Comparison of ENCODE assay signal across 14 cellular contexts in the genomic region with DNA sequence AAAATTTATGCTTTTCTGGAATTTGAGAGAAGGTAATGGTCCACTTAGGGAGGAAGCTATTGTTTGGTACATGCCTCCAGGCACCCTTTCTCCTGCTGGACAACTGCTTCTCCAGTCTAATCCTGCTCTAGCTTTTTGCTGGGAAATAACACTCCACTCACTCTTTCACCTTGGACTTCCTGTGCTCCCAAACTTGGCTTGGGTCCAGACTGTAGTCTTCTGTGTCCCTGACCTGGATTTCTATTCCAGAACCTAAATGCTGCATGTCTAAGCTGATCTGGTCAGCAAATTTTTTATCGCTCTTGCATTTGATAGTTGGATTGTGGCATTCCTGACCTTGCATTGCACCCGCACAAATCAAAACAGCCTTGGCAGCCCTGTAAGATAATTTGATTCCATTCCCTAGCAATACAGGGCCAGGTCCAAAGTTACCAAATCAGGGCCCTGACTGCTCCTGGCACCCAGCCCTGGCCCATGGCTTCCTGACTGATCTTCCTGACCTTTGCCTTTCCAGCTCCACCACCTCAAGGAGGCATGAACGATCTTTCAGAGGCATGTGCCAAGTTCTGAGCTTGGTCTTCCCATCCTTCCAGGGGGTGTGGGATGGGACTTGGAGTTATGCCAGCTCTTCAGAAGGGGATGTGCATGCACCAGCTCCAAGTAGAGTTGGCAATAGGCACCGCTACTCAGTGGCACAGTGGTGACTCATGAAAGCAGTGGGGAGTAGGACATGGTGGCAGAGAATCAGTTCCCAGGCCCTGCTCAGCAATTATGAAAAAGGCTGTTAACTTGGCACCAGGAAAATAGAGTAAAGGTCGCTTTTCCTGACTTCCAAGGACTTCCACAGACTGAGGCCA. TPM values are rescaled to one million over a fixed set of nuclear protein-coding genes. Genes with fewer than 3 reads are reported as not detected.
DNase-seq lines count a peak whose midpoint lies in the region; ATAC-seq and TF ChIP-seq lines count a peak whose summit lies in the region.
"Had no signal": no experiment of that assay in that cellular context is flagged by ENCODE, and none has a peak within 500 bp of the region (broad histone marks: within the 10 kb centered on the region; RNA-seq: fewer than 3 reads in every experiment).

No MANE protein-coding gene starts in this region.

- no peak for TF ChIP-seq CTCF in dorsolateral prefrontal cortex (IDR thresholded peaks at IDR 0.05 in 54 of 56, conservative IDR thresholded peaks at IDR 0.05 in 2 of 56; ENCODE audit: low read depth in 1 of 56, partially characterized antibody in 56 of 56)

- DNase-seq in G401 (ENCODE audit: low spot score) (peak; percentile 61), NCI-H226 (peak; percentile 55), dorsolateral prefrontal cortex (peak in 5 of 10 donors; percentile 18 to 74 (median 69)), renal cortical epithelial cell (ENCODE audit: low read depth) (peak; percentile 81), NCI-H524 (lab: John Stamatoyannopoulos, UW) (no peak)
- DNase-seq in stimulated activated CD4-positive, alpha-beta T cell treated with anti-CD3 and anti-CD28 coated beads, Interleukin-2, amount 100 ng/mL, for 48 hours = no peak
- DNase-seq: activated CD4-positive, alpha-beta memory T cell treated with anti-CD3 and anti-CD28 coated beads for 36 hours; activated effector memory CD4-positive, alpha-beta T cell treated with anti-CD3 and anti-CD28 coated beads, Interleukin-2, amount 50 U/mL, for 16 hours; NCI-H2107; T-helper 2 cell had no signal

- H3K4me3 ChIP-seq in dorsolateral prefrontal cortex = no peak overlapping the region
- H3K4me3 ChIP-seq: coronary artery had no signal

- H3K27ac ChIP-seq in dorsolateral prefrontal cortex = peak overlapping the region in 36 of 59 donors; percentile 3 to 92 (median 37)
- H3K27ac ChIP-seq: coronary artery had no signal

- no peak for ATAC-seq in GM21360 (IDR thresholded peaks at IDR 0.05; ENCODE audit: unreplicated experiment)

- in situ Hi-C loops in G401 (cut with HindIII; ENCODE audit: low sequenced_read_pairs) = no loop called here

- intact Hi-C loops in dorsolateral prefrontal cortex (cut with DNase I) = loop anchor here in 1 of 2 donors (5.0 to 10.0 kb wide), 3 partner anchors 37 to 214 kb away; a partner anchor contains a TSS

- H3K27me3 ChIP-seq in dorsolateral prefrontal cortex = no peaks in the 10 kb centered on the region

RNA-seq across cellular contexts. Expression of a gene that starts 43.9 kb away (rescaled TPM):
- not detected in 2 replicates for total RNA-seq in G401 (2014; rRNA removed; shearing (Covaris generic))
- 1 to 10 TPM in 15 of 120 experiments, under 1 TPM in 26, not detected in 79; 0.31 to 2.4 (median 0.65) TPM for total RNA-seq in dorsolateral prefrontal cortex
- 0.10 TPM in 1 of 2 replicates, not detected in the other for total RNA-seq in renal cortical epithelial cell
- total RNA-seq: activated CD4-positive, alpha-beta memory T cell treated with anti-CD3 and anti-CD28 coated beads for 36 hours; fibroblast of lung; LHCN-M2 had no signal

Comparison
In these comparisons a context has a peak if more than half of its experiments do, and no peak if none do; other contexts are left out.
1. DNase-seq: peak in G401 (single experiment), NCI-H226 (single experiment) and renal cortical epithelial cell (single experiment); none in stimulated activated CD4-positive, alpha-beta T cell treated with anti-CD3 and anti-CD28 coated beads, Interleukin-2, amount 100 ng/mL, for 48 hours (0 of 2) and NCI-H524 (0 of 2).